Comparison of ENCODE assay signal across 1 cellular context in genomic region chr12:53675701-53676607, GRCh38.
A peak's percentile ranks its signal among the peaks of the same experiment; 100 is the strongest.
TF ChIP-seq lines count a peak whose summit lies in the region.

ATP5MC2 (minus strand) TSS chr12:53676083; CDS start chr12:53672614, 3,469 bp downstream.

TF ChIP-seq in HepG2, 621 proteins besides CTCF, POLR2A, EP300 and RAD21 (continued from another document and continues in another):
- TF ChIP-seq ZNF770 (CRISPR knock-in tag; IDR thresholded peaks at IDR 0.05) (peak; percentile 71; the same call in 1 of the 2 replicates), ZNF615 (CRISPR knock-in tag; IDR thresholded peaks at IDR 0.05; ENCODE audit: borderline replicate concordance) (0 out of 2 replicates have a peak, but pooled peaks have one; percentile 21), NR2F1 (CRISPR knock-in tag; IDR thresholded peaks at IDR 0.05) (no peak), MNT (IDR thresholded peaks at IDR 0.05) (peak; percentile 36; the same call in 1 of the 2 replicates), ZNF33A (CRISPR knock-in tag; IDR thresholded peaks at IDR 0.05; ENCODE audit: borderline replicate concordance) (no peak), HMG20B (CRISPR knock-in tag; conservative IDR thresholded peaks at IDR 0.05) (no peak), HMGXB3 (CRISPR knock-in tag; IDR thresholded peaks at IDR 0.05; ENCODE audit: borderline replicate concordance) (no peak; the same call in 1 of the 2 replicates), ARID3A (IDR thresholded peaks at IDR 0.05; ENCODE audit: low read depth, low read length) (peak; percentile 71), CSRNP1 (CRISPR knock-in tag; IDR thresholded peaks at IDR 0.05) (peak; percentile 77), PTBP1 (IDR thresholded peaks at IDR 0.05; ENCODE audit: low read depth, low read length, poor library complexity, severe bottlenecking) (peak; percentile 20), ZNF878 (CRISPR knock-in tag; IDR thresholded peaks at IDR 0.05) (no peak; the same call in 1 of the 2 replicates), NFYB (CRISPR knock-in tag; IDR thresholded peaks at IDR 0.05) (no peak; the same call in 1 of the 2 replicates), ZNF251 (CRISPR knock-in tag; IDR thresholded peaks at IDR 0.05) (no peak), ZNF501 (CRISPR knock-in tag; IDR thresholded peaks at IDR 0.05) (peak; percentile 91), HOXD1 (CRISPR knock-in tag; IDR thresholded peaks at IDR 0.05) (peak; percentile 94), ZNF44 (CRISPR knock-in tag; IDR thresholded peaks at IDR 0.05) (peak; percentile 83), TAF1 (CRISPR knock-in tag; IDR thresholded peaks at IDR 0.05) (peak; percentile 97), FIP1L1 (IDR thresholded peaks at IDR 0.05; ENCODE audit: borderline replicate concordance, insufficient read depth, low read depth, low read length) (no peak), SSRP1 (CRISPR knock-in tag; IDR thresholded peaks at IDR 0.05) (no peak), POLR2G (IDR thresholded peaks at IDR 0.05; ENCODE audit: low read depth, low read length) (peak; percentile 87), CBX1 (IDR thresholded peaks at IDR 0.05; ENCODE audit: low read depth) (peak; percentile 76), ZSCAN9 (CRISPR knock-in tag; IDR thresholded peaks at IDR 0.05; ENCODE audit: borderline replicate concordance) (peak; percentile 85), ZNF20 (CRISPR knock-in tag; IDR thresholded peaks at IDR 0.05) (no peak), SP1 (IDR thresholded peaks at IDR 0.05) (no peak), SP1 (CRISPR knock-in tag; IDR thresholded peaks at IDR 0.05) (peak; percentile 40; the same call in 1 of the 2 replicates), ZNF616 (CRISPR knock-in tag; IDR thresholded peaks at IDR 0.05; ENCODE audit: low read depth) (peak; percentile 96; the same call in 1 of the 2 replicates), PHF5A (CRISPR knock-in tag; IDR thresholded peaks at IDR 0.05; ENCODE audit: low read depth, unreplicated experiment) (peak; percentile 97), CBFB (CRISPR knock-in tag; IDR thresholded peaks at IDR 0.05) (peak; percentile 96), RNF2 (conservative IDR thresholded peaks at IDR 0.05; ENCODE audit: low read depth) (peak; percentile 97), HHEX (CRISPR knock-in tag; IDR thresholded peaks at IDR 0.05) (no peak), ARNTL (CRISPR knock-in tag; IDR thresholded peaks at IDR 0.05) (peak; percentile 63; the same call in 1 of the 2 replicates), ZSCAN29 (CRISPR knock-in tag; conservative IDR thresholded peaks at IDR 0.05) (peak; percentile 78; the same call in 1 of the 2 replicates), MYC (CRISPR knock-in tag; IDR thresholded peaks at IDR 0.05; ENCODE audit: borderline replicate concordance) (peak; percentile 94), ARHGAP35 (CRISPR knock-in tag; IDR thresholded peaks at IDR 0.05; ENCODE audit: borderline replicate concordance) (peak; percentile 86; the same call in 1 of the 2 replicates), KMT2B (CRISPR knock-in tag; IDR thresholded peaks at IDR 0.05) (peak; percentile 85), STAT5B (CRISPR knock-in tag; IDR thresholded peaks at IDR 0.05) (no peak; the same call in 1 of the 2 replicates), SUZ12 (IDR thresholded peaks at IDR 0.05; ENCODE audit: low read depth, low read length) (0 out of 2 replicates have a peak, but pooled peaks have one; percentile 13), ZKSCAN5 (CRISPR knock-in tag; IDR thresholded peaks at IDR 0.05) (peak; percentile 21; the same call in 1 of the 2 replicates), MAF1 (CRISPR knock-in tag; IDR thresholded peaks at IDR 0.05; ENCODE audit: borderline replicate concordance) (0 out of 2 replicates have a peak, but pooled peaks have one; percentile 76), ZNF775 (CRISPR knock-in tag; IDR thresholded peaks at IDR 0.05; ENCODE audit: borderline replicate concordance) (peak; percentile 20; the same call in 1 of the 2 replicates), MAFF (IDR thresholded peaks at IDR 0.05; ENCODE audit: low read depth, low read length) (peak; percentile 59), EHMT2 (IDR thresholded peaks at IDR 0.05; ENCODE audit: borderline replicate concordance, low read depth, low read length) (no peak; the same call in 1 of the 2 replicates), PAWR (CRISPR knock-in tag; IDR thresholded peaks at IDR 0.05; ENCODE audit: borderline replicate concordance) (no peak), ZC3H4 (CRISPR knock-in tag; IDR thresholded peaks at IDR 0.05; ENCODE audit: borderline replicate concordance) (no peak; the same call in 1 of the 2 replicates), ZNF354B (CRISPR knock-in tag; IDR thresholded peaks at IDR 0.05) (0 out of 2 replicates have a peak, but pooled peaks have one; percentile 16), ZBTB38 (CRISPR knock-in tag; IDR thresholded peaks at IDR 0.05) (peak; percentile 96), PBX3 (CRISPR knock-in tag; IDR thresholded peaks at IDR 0.05; ENCODE audit: borderline replicate concordance) (no peak), U2AF2 (IDR thresholded peaks at IDR 0.05; ENCODE audit: low read depth, low read length) (no peak), PCBP1 (IDR thresholded peaks at IDR 0.05; ENCODE audit: borderline replicate concordance, low read depth, low read length) (0 out of 2 replicates have a peak, but pooled peaks have one; percentile 68), GATAD2A (CRISPR knock-in tag; IDR thresholded peaks at IDR 0.05) (peak; percentile 79), ZNF567 (CRISPR knock-in tag; IDR thresholded peaks at IDR 0.05; ENCODE audit: borderline replicate concordance) (peak; percentile 34; the same call in 1 of the 2 replicates), ZBTB25 (CRISPR knock-in tag; IDR thresholded peaks at IDR 0.05) (no peak)
- TF ChIP-seq, protein P1, sequence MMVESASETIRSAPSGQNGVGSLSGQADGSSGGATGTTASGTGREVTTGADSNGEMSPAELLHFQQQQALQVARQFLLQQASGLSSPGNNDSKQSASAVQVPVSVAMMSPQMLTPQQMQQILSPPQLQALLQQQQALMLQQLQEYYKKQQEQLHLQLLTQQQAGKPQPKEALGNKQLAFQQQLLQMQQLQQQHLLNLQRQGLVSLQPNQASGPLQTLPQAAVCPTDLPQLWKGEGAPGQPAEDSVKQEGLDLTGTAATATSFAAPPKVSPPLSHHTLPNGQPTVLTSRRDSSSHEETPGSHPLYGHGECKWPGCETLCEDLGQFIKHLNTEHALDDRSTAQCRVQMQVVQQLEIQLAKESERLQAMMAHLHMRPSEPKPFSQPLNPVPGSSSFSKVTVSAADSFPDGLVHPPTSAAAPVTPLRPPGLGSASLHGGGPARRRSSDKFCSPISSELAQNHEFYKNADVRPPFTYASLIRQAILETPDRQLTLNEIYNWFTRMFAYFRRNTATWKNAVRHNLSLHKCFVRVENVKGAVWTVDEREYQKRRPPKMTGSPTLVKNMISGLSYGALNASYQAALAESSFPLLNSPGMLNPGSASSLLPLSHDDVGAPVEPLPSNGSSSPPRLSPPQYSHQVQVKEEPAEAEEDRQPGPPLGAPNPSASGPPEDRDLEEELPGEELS (CRISPR knock-in tag; IDR thresholded peaks at IDR 0.05), result peak; percentile 82
- TF ChIP-seq, protein P2, sequence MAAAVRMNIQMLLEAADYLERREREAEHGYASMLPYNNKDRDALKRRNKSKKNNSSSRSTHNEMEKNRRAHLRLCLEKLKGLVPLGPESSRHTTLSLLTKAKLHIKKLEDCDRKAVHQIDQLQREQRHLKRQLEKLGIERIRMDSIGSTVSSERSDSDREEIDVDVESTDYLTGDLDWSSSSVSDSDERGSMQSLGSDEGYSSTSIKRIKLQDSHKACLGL (CRISPR knock-in tag; IDR thresholded peaks at IDR 0.05), result peak; percentile 84
